ENCODE assay signal across 1 cellular context in the genomic region with DNA sequence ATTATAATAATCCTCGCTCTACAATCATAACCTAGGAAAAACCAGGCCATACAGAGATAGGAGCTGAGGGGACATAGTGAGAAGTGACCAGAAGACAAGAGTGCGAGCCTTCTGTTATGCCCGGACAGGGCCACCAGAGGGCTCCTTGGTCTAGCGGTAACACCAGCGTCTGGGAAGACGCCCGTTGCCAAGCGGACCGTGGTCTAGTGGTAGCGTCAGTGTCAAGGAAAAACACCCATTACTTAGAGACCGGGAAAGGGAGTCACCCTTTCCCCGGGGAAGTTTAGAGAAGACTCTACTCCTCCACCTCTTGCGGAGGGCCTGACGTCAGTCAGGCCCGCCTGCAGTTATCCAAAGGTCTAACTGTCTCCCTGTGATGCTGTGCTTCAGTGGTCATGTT.
TF ChIP-seq lines count a peak whose summit lies in the region.

No MANE protein-coding gene starts in this region.

TF ChIP-seq in HepG2, 621 proteins besides CTCF, POLR2A, EP300 and RAD21 (continued from another document):
- TF ChIP-seq, protein P1, sequence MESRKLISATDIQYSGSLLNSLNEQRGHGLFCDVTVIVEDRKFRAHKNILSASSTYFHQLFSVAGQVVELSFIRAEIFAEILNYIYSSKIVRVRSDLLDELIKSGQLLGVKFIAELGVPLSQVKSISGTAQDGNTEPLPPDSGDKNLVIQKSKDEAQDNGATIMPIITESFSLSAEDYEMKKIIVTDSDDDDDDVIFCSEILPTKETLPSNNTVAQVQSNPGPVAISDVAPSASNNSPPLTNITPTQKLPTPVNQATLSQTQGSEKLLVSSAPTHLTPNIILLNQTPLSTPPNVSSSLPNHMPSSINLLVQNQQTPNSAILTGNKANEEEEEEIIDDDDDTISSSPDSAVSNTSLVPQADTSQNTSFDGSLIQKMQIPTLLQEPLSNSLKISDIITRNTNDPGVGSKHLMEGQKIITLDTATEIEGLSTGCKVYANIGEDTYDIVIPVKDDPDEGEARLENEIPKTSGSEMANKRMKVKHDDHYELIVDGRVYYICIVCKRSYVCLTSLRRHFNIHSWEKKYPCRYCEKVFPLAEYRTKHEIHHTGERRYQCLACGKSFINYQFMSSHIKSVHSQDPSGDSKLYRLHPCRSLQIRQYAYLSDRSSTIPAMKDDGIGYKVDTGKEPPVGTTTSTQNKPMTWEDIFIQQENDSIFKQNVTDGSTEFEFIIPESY (CRISPR knock-in tag; IDR thresholded peaks at IDR 0.05): peak; percentile 97
